In genomic region chr15:90929709-90930019, GRCh38 we compare ENCODE assay signal across 8 cellular contexts. TPM values are rescaled to one million over a fixed set of nuclear protein-coding genes. Genes with fewer than 3 reads are reported as not detected.
A peak's percentile ranks its signal among the peaks of the same experiment; 100 is the strongest.
DNase-seq lines count a peak whose midpoint lies in the region; ATAC-seq and TF ChIP-seq lines count a peak whose summit lies in the region.

No MANE protein-coding gene starts in this region.

- CTCF ChIA-PET in CD4-positive, alpha-beta T cell (lab: Charles Lee): interaction anchor here (1.4 to 1.5 kb wide), 3 partner anchors 27 to 43 kb away, joined by 3 to 11 read pairs (median 5); partner anchors contain the start of gene MAN2A2

- no peaks in the 10 kb centered on the region for H3K27me3 Mint-ChIP-seq in CD4-positive, alpha-beta T cell

- H3K27ac Mint-ChIP-seq in CD4-positive, alpha-beta T cell: peak overlapping the region; percentile 96

- DNase-seq in CD4-positive, alpha-beta T cell: no peak
- no peak for DNase-seq in MG63
- peak; percentile 18 for DNase-seq in dedifferentiated amniotic fluid mesenchymal stem cell (ENCODE audit: extremely low spot score)
- DNase-seq in NCI-H2196 treated with DMSO at 0.1 percent for 48 hours (lab: John Stamatoyannopoulos, UW; ENCODE audit: unreplicated experiment): no peak
- DNase-seq in GM13976 (ENCODE audit: low spot score): no peak
- no peak for DNase-seq in GF-D8 (lab: John Stamatoyannopoulos, UW)

- no peaks in the 10 kb centered on the region for H3K27me3 ChIP-seq in CD4-positive, alpha-beta T cell (ENCODE audit: control insufficient read depth, insufficient read depth, low read length)
- H3K27me3 ChIP-seq in MG63 (no peaks in the 10 kb centered on the region), neutrophil (no peaks in the 10 kb centered on the region)

- peaks cover 11% of the 10 kb centered on the region for H3K36me3 Mint-ChIP-seq in CD4-positive, alpha-beta T cell (ENCODE audit: low read depth)

- peak overlapping the region; percentile 98 for H3K4me3 ChIP-seq in MG63
- H3K4me3 ChIP-seq in neutrophil (ENCODE audit: low read depth in 1 of 2, low read length in 1 of 2): peak overlapping the region; percentile 72 to 89

- H3K36me3 ChIP-seq in MG63 (peaks cover 3% of the 10 kb centered on the region; the same call in 1 of the 2 replicates), neutrophil (peaks cover 2% of the 10 kb centered on the region)

- no peaks in the 10 kb centered on the region for H3K9me3 Mint-ChIP-seq in CD4-positive, alpha-beta T cell

- H3K4me1 Mint-ChIP-seq in CD4-positive, alpha-beta T cell (ENCODE audit: low read depth): peaks cover 37% of the 10 kb centered on the region

- peak overlapping the region; percentile 98 for H3K4me3 Mint-ChIP-seq in CD4-positive, alpha-beta T cell

- peaks cover 65 to 70% of the 10 kb centered on the region in 2 experiments for H3K4me1 ChIP-seq in neutrophil (ENCODE audit: control insufficient read depth in 1 of 2, insufficient read depth in 1 of 2, low read depth in 1 of 2, low read length in 1 of 2)

- POLR2A ChIA-PET in CD4-positive, alpha-beta T cell (lab: Charles Lee): interaction anchor here (0.7 to 8.1 kb wide), 10 partner anchors 11 to 549 kb away, joined by 3 to 232 read pairs (median 4); partner anchors contain the start of genes MAN2A2 and RCCD1

- H3K9me3 ChIP-seq in CD4-positive, alpha-beta T cell (ENCODE audit: control insufficient read depth, low read length): no peaks in the 10 kb centered on the region
- no peaks in the 10 kb centered on the region for H3K9me3 ChIP-seq in MG63
- no peaks in the 10 kb centered on the region for H3K9me3 ChIP-seq in neutrophil

- intact Hi-C loops in CD4-positive, alpha-beta T cell (cut with DNase I, micrococcal nuclease): loop anchor here (2.0 to 10.0 kb wide), 7 partner anchors 57 to 1035 kb away; partner anchors contain the start of genes AP3S2 (in 2 of the 2), BLM (in 1 of the 2), GDPGP1 (in 1 of the 2) and PRC1 (in 1 of the 2)

- no peak for TF ChIP-seq CTCF in CD4-positive, alpha-beta T cell (IDR thresholded peaks at IDR 0.05)
- no peak for TF ChIP-seq CTCF in neutrophil (IDR thresholded peaks at IDR 0.05)
- TF ChIP-seq CTCF in GM13976 (IDR thresholded peaks at IDR 0.05; ENCODE audit: borderline replicate concordance, control extremely low read depth, extremely low read depth, insufficient read depth, missing control alignments): no peak

- in situ Hi-C loops in GM13976 (cut with MboI; ENCODE audit: low sequenced_read_pairs, unreplicated experiment): no loop called here

- H3K27ac ChIP-seq in CD4-positive, alpha-beta T cell (ENCODE audit: low read depth, low read length): peak overlapping the region; percentile 85
- peak overlapping the region; percentile 91 for H3K27ac ChIP-seq in neutrophil

- no peak for ATAC-seq in CD4-positive, alpha-beta T cell (ENCODE audit: poor library complexity)
- ATAC-seq in HG02938 (IDR thresholded peaks at IDR 0.05; ENCODE audit: unreplicated experiment): no peak

RNA-seq across cellular contexts. Expression of gene HDDC3, which starts 2.7 kb away (rescaled TPM):
- total RNA-seq in CD4-positive, alpha-beta T cell: 10 to 100 TPM in 1 of 2 experiments, 1 to 10 TPM in 1; 9.9 to 10.8 TPM
- 32.6 and 51.9 TPM in 2 replicates for total RNA-seq in MG63 (2014; rRNA removed; shearing (Covaris generic); ENCODE audit: low replicate concordance)

RNA-seq across cellular contexts. Expression of gene UNC45A, which starts 5.4 kb away (rescaled TPM):
- total RNA-seq in CD4-positive, alpha-beta T cell: 10 to 100 TPM; 17.6 to 18.9 TPM
- 43.1 and 64.2 TPM in 2 replicates for total RNA-seq in MG63 (2014; rRNA removed; shearing (Covaris generic); ENCODE audit: low replicate concordance)

RNA-seq across cellular contexts. Expression of gene RCCD1, which starts 25.0 kb away (rescaled TPM):
- 1 to 10 TPM; 4.5 to 4.8 TPM for total RNA-seq in CD4-positive, alpha-beta T cell
- 25.7 and 27.5 TPM in 2 replicates for total RNA-seq in MG63 (2014; rRNA removed; shearing (Covaris generic); ENCODE audit: low replicate concordance)

RNA-seq across cellular contexts. Expression of gene MAN2A2, which starts 26.6 kb away (rescaled TPM):
- total RNA-seq in CD4-positive, alpha-beta T cell: 100 to 1,000 TPM; 125 to 128 TPM
- 9.5 and 45.8 TPM in 2 replicates for total RNA-seq in MG63 (2014; rRNA removed; shearing (Covaris generic); ENCODE audit: low replicate concordance)

RNA-seq across cellular contexts. Expression of gene FES, which starts 45.4 kb away (rescaled TPM):
- 1 to 10 TPM; 3.0 to 5.5 TPM for total RNA-seq in CD4-positive, alpha-beta T cell
- total RNA-seq in MG63 (2014; rRNA removed; shearing (Covaris generic); ENCODE audit: low replicate concordance): 10.5 and 13.7 TPM in 2 replicates
